In the genomic region with DNA sequence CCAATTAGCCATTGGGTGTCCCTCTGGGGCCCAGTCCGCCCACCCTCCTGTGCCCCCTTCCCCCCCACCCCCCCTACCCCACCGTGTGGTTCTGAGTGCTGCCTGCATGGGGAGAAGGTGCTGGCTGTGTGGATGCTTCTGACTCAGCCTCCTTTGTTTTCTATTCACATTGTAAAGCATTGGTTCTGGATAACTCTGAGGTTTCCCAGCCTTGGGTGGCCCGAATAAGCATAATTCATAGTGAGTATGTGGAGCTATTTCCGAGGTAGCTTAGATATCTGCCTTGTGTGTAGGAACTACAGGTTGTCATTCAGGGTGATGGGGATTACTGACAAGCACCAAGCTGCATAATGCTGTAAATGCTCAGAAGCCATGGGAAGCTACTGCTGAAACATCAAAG, we compare ENCODE assay signal across 28 cellular contexts.
"Had no signal": no experiment of that assay in that cellular context is flagged by ENCODE, and none has a peak within 500 bp of the region (broad histone marks: within the 10 kb centered on the region; RNA-seq: fewer than 3 reads in every experiment).

No MANE protein-coding gene starts in this region.

- H3K4me1 Mint-ChIP-seq: activated CD4-positive, alpha-beta T cell treated with anti-CD3 and anti-CD28 coated beads for 36 hours; activated CD4-positive, alpha-beta T cell treated with anti-CD3 and anti-CD28 coated beads, Interleukin-2, amount 10 ng/mL, durations not matched to agents 24 days and 14 days; activated CD8-positive, alpha-beta memory T cell treated with anti-CD3 and anti-CD28 coated beads, Interleukin-2, amount 10 ng/mL, durations not matched to agents 7 days and 5 days had no signal

- H3K27ac Mint-ChIP-seq: activated CD4-positive, alpha-beta memory T cell treated with anti-CD3 and anti-CD28 coated beads for 36 hours; activated CD4-positive, alpha-beta T cell treated with anti-CD3 and anti-CD28 coated beads for 36 hours; activated CD4-positive, alpha-beta T cell treated with anti-CD3 and anti-CD28 coated beads, Interleukin-2, amount 10 ng/mL, durations not matched to agents 24 days and 14 days; activated CD8-positive, alpha-beta memory T cell treated with anti-CD3 and anti-CD28 coated beads, Interleukin-2, amount 10 ng/mL, durations not matched to agents 7 days and 5 days; activated CD8-positive, alpha-beta T cell treated with anti-CD3 and anti-CD28 coated beads, Interleukin-2, amount 10 ng/mL, durations not matched to agents 7 days and 5 days; activated naive CD8-positive, alpha-beta T cell; activated T-cell treated with anti-CD3 and anti-CD28 coated beads, Interleukin-2, amount 50 U/mL, for 72 hours; effector memory CD8-positive, alpha-beta T cell had no signal

- H3K9me3 Mint-ChIP-seq: activated CD4-positive, alpha-beta memory T cell treated with anti-CD3 and anti-CD28 coated beads for 36 hours; activated CD4-positive, alpha-beta T cell treated with anti-CD3 and anti-CD28 coated beads, Interleukin-2, amount 10 ng/mL, durations not matched to agents 24 days and 14 days; activated T-cell treated with anti-CD3 and anti-CD28 coated beads, Interleukin-2, amount 50 U/mL, for 72 hours; effector memory CD8-positive, alpha-beta T cell had no signal

- H3K4me3 Mint-ChIP-seq: activated CD4-positive, alpha-beta memory T cell treated with anti-CD3 and anti-CD28 coated beads for 36 hours; activated CD4-positive, alpha-beta T cell treated with anti-CD3 and anti-CD28 coated beads for 36 hours; activated CD4-positive, alpha-beta T cell treated with anti-CD3 and anti-CD28 coated beads, Interleukin-2, amount 10 ng/mL, durations not matched to agents 24 days and 14 days; activated CD8-positive, alpha-beta memory T cell treated with anti-CD3 and anti-CD28 coated beads, Interleukin-2, amount 10 ng/mL, durations not matched to agents 7 days and 5 days; activated CD8-positive, alpha-beta T cell treated with anti-CD3 and anti-CD28 coated beads, Interleukin-2, amount 10 ng/mL, durations not matched to agents 7 days and 5 days; activated naive CD8-positive, alpha-beta T cell; activated T-cell treated with anti-CD3 and anti-CD28 coated beads, Interleukin-2, amount 50 U/mL, for 72 hours; effector memory CD8-positive, alpha-beta T cell had no signal

- H3K4me3 ChIP-seq: body of pancreas, esophagus muscularis mucosa, gastroesophageal sphincter had no signal

- ATAC-seq: activated CD4-positive, alpha-beta T cell treated with anti-CD3 and anti-CD28 coated beads for 36 hours; activated CD8-positive, alpha-beta memory T cell treated with anti-CD3 and anti-CD28 coated beads, Interleukin-2, amount 10 ng/mL, durations not matched to agents 7 days and 5 days; activated CD8-positive, alpha-beta T cell treated with anti-CD3 and anti-CD28 coated beads, Interleukin-2, amount 10 ng/mL, durations not matched to agents 7 days and 5 days; activated T-cell treated with anti-CD3 and anti-CD28 coated beads, Interleukin-2, amount 50 U/mL, for 72 hours; body of pancreas; effector memory CD8-positive, alpha-beta T cell; foreskin keratinocyte; gastroesophageal sphincter had no signal

- DNase-seq: activated CD4-positive, alpha-beta memory T cell treated with anti-CD3 and anti-CD28 coated beads for 36 hours; activated CD4-positive, alpha-beta T cell treated with anti-CD3 and anti-CD28 coated beads for 36 hours; activated CD4-positive, alpha-beta T cell treated with anti-CD3 and anti-CD28 coated beads, Interleukin-2, amount 10 ng/mL, durations not matched to agents 24 days and 14 days; activated CD4-positive, CD25-positive, alpha-beta regulatory T cell; activated CD4-positive, CD25-positive, alpha-beta regulatory T cell treated with anti-CD3 and anti-CD28 coated beads, Interleukin-2, amount 50 U/mL, for 72 hours; activated CD8-positive, alpha-beta memory T cell treated with anti-CD3 and anti-CD28 coated beads, Interleukin-2, amount 10 ng/mL, durations not matched to agents 7 days and 5 days; activated CD8-positive, alpha-beta memory T cell treated with anti-CD3 and anti-CD28 coated beads, Interleukin-2, amount 50 U/mL, for 4 hours; activated CD8-positive, alpha-beta T cell treated with anti-CD3 and anti-CD28 coated beads, Interleukin-2, amount 10 ng/mL, durations not matched to agents 7 days and 5 days; activated effector memory CD4-positive, alpha-beta T cell treated with Interleukin-2 at 50 U/mL for 16 hours; activated gamma-delta T cell treated with Interleukin-2 at 50 U/mL for 16 hours; activated naive CD4-positive, alpha-beta T cell treated with anti-CD3 and anti-CD28 coated beads, Interleukin-2, amount 50 U/mL, for 16 hours; activated naive CD4-positive, alpha-beta T cell treated with Interleukin-2 at 50 U/mL for 16 hours; activated T-cell treated with anti-CD3 and anti-CD28 coated beads, Interleukin-2, amount 50 U/mL, for 1 hour; activated T-cell treated with anti-CD3 and anti-CD28 coated beads, Interleukin-2, amount 50 U/mL, for 72 hours; amniotic stem cell; anterior cingulate cortex; body of pancreas; cortex of kidney; dermis blood vessel endothelial cell; effector CD4-positive, alpha-beta T cell; effector memory CD8-positive, alpha-beta T cell; erythroblast; foreskin keratinocyte; head of caudate nucleus; T-helper 2 cell had no signal

- H3K27me3 Mint-ChIP-seq: activated CD4-positive, alpha-beta memory T cell treated with anti-CD3 and anti-CD28 coated beads for 36 hours; activated CD4-positive, alpha-beta T cell treated with anti-CD3 and anti-CD28 coated beads, Interleukin-2, amount 10 ng/mL, durations not matched to agents 24 days and 14 days; activated CD8-positive, alpha-beta memory T cell treated with anti-CD3 and anti-CD28 coated beads, Interleukin-2, amount 10 ng/mL, durations not matched to agents 7 days and 5 days; activated naive CD8-positive, alpha-beta T cell had no signal

- H3K36me3 Mint-ChIP-seq: activated CD4-positive, alpha-beta memory T cell treated with anti-CD3 and anti-CD28 coated beads for 36 hours; activated CD8-positive, alpha-beta memory T cell treated with anti-CD3 and anti-CD28 coated beads, Interleukin-2, amount 10 ng/mL, durations not matched to agents 7 days and 5 days; activated naive CD8-positive, alpha-beta T cell had no signal

- H3K27ac ChIP-seq: body of pancreas, esophagus muscularis mucosa, foreskin keratinocyte, gastroesophageal sphincter had no signal

- H3K27me3 ChIP-seq: body of pancreas, esophagus muscularis mucosa, foreskin keratinocyte, gastroesophageal sphincter had no signal

- H3K9me3 ChIP-seq: body of pancreas, esophagus muscularis mucosa, gastroesophageal sphincter had no signal

- H3K4me1 ChIP-seq: body of pancreas, esophagus muscularis mucosa, foreskin keratinocyte, gastroesophageal sphincter had no signal

- H3K36me3 ChIP-seq: esophagus muscularis mucosa, gastroesophageal sphincter had no signal
